In the genomic region with DNA sequence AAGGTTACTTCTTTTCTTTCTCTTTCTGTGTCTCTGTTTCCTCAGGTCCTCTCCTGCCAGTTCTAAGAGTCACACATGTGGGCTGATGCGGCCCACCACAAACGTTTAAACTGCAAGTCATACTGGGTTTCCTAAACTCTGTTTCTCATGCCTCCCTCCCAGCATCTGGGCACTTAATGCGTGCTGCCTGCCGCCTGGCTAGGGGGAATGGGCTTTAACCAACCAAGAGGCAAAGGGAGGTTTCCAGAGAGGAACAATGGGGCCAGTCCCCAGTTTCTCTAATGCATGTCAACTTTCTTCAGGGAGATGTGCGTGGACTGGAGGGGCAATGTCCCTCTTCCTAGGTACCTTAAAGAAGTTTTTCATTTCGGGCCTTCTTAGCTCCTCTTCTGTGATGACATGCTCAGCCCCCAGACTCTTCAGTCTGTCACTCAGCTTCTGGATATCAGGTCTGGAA, we compare ENCODE assay signal across 18 cellular contexts. TPM values are rescaled to one million over a fixed set of nuclear protein-coding genes. Genes with fewer than 3 reads are reported as not detected.
DNase-seq lines count a peak whose midpoint lies in the region; ATAC-seq, FAIRE-seq and TF ChIP-seq lines count a peak whose summit lies in the region.
"Had no signal": no experiment of that assay in that cellular context is flagged by ENCODE, and none has a peak within 500 bp of the region (broad histone marks: within the 10 kb centered on the region; RNA-seq: fewer than 3 reads in every experiment).

No MANE protein-coding gene starts in this region.

- H3K23ac ChIP-seq in IMR-90 (ENCODE audit: low read depth, low read length) (peak overlapping the region; percentile 45), trophoblast cell (ENCODE audit: low read length) (no peak overlapping the region)

- no peak for ATAC-seq in IMR-90 (ENCODE audit: low read depth)
- ATAC-seq in K562: no peak
- ATAC-seq: HepG2, mucosa of descending colon had no signal

- intact Hi-C loops in IMR-90 (cut with micrococcal nuclease): loop anchor here (1.0 to 5.0 kb wide), 3 partner anchors 77 to 417 kb away; no protein-coding TSS in a partner anchor
- intact Hi-C loops in K562 (cut with micrococcal nuclease): loop anchor here (1.0 to 5.0 kb wide), 6 partner anchors 20 to 554 kb away; partner anchors contain the start of genes RNU11 and SRSF4
- intact Hi-C loops in prostate gland (cut with DNase I): loop anchor here (2.0 to 5.0 kb wide), 4 partner anchors 79 to 419 kb away; partner anchors contain the start of gene TMEM200B
- intact Hi-C loops in testis (cut with DNase I; ENCODE audit: low total_unique reads): no loop called here

- TF ChIP-seq CTCF in C4-2B (conservative IDR thresholded peaks at IDR 0.05) (no peak), IMR-90 (conservative IDR thresholded peaks at IDR 0.05; ENCODE audit: low read depth, low read length) (no peak), K562 (IDR thresholded peaks at IDR 0.05 in 2 of 3, conservative IDR thresholded peaks at IDR 0.05 in 1 of 3; ENCODE audit: insufficient read depth in 2 of 3, low read depth in 1 of 3, low read length in 3 of 3) (no peak), prostate gland (IDR thresholded peaks at IDR 0.05) (no peak), testis (IDR thresholded peaks at IDR 0.05) (no peak)

- peak overlapping the region; percentile 90 for H2BK12ac ChIP-seq in trophoblast cell (ENCODE audit: low read length)

- H2AK5ac ChIP-seq in IMR-90 (ENCODE audit: low read depth, low read length): peak overlapping the region; percentile 90
- H2AK5ac ChIP-seq in trophoblast cell (ENCODE audit: low read length): peak overlapping the region; percentile 64

- no peak overlapping the region for H3K4me3 ChIP-seq in IMR-90 (ENCODE audit: insufficient read depth, low read depth, low read length)
- no peak overlapping the region for H3K4me3 ChIP-seq in K562
- H3K4me3 ChIP-seq in trophoblast cell (ENCODE audit: low read depth, low read length): no peak overlapping the region
- H3K4me3 ChIP-seq in prostate gland: no peak overlapping the region
- no peak overlapping the region for H3K4me3 ChIP-seq in testis
- H3K4me3 ChIP-seq: mucosa of descending colon, Peyer's patch had no signal

- H2BK120ac ChIP-seq in IMR-90 (ENCODE audit: low read depth, low read length) (peak overlapping the region; percentile 83), trophoblast cell (ENCODE audit: insufficient read depth, low read length, poor library complexity) (peak overlapping the region; percentile 82)

- CTCF ChIA-PET in IMR-90 (lab: Yijun Ruan, JAX) (interaction anchor here (1.1 to 3.3 kb wide), 5 partner anchors 160 to 324 kb away, joined by 3 to 28 read pairs (median 8); no protein-coding TSS in a partner anchor), K562 (lab: Yijun Ruan, JAX; ENCODE audit: low intra/inter-chr PET ratio) (interaction anchor here (1.1 to 3.8 kb wide), 3 partner anchors 20 to 417 kb away, joined by 4 to 35 read pairs (median 9); partner anchors contain the start of gene SRSF4)

- H4K8ac ChIP-seq in IMR-90 (ENCODE audit: low read depth in 2 of 2, low read length in 2 of 2) (peak overlapping the region; percentile 73 to 88; a peak in 2 of 4 replicates), trophoblast cell (ENCODE audit: low read depth, low read length) (peak overlapping the region; percentile 49)

- BruUV-seq in IMR-90 (replicated peaks; lab: Mats Ljungman, UMichigan) (no TSS peak), K562 (replicated peaks; lab: Mats Ljungman, UMichigan) (no TSS peak)

- no peak for TF ChIP-seq EP300 in K562 (IDR thresholded peaks at IDR 0.05; ENCODE audit: low read length)

- H4K5ac ChIP-seq in IMR-90 (ENCODE audit: low read depth, low read length): peak overlapping the region; percentile 42

- peak overlapping the region; percentile 83 for H4K91ac ChIP-seq in IMR-90 (ENCODE audit: insufficient read depth, low read depth, low read length)
- peak overlapping the region; percentile 86 for H4K91ac ChIP-seq in trophoblast cell (ENCODE audit: low read depth, low read length)

- H2AFZ ChIP-seq in IMR-90 (replicated peaks; ENCODE audit: low read length, poor library complexity) (peak overlapping the region; percentile 73), K562 (ENCODE audit: low read depth, low read length) (no peak overlapping the region), trophoblast cell (ENCODE audit: insufficient read depth, low read length, poor library complexity) (no peak overlapping the region)

- H3K36me3 ChIP-seq in IMR-90 (ENCODE audit: control insufficient read depth, insufficient read depth, low read length) (peaks cover 12% of the 10 kb centered on the region), K562 (ENCODE audit: control insufficient read depth, insufficient read depth, low read length) (peaks cover 90% of the 10 kb centered on the region), trophoblast cell (ENCODE audit: control insufficient read depth in 1 of 2, insufficient read depth in 2 of 2, low read length in 2 of 2) (peaks cover 10 to 20% of the 10 kb centered on the region in 2 experiments), prostate gland (peaks cover 0 to 7% of the 10 kb centered on the region in 2 donors), testis (ENCODE audit: low read depth, missing control alignments) (no peaks in the 10 kb centered on the region)

- no peaks in the 10 kb centered on the region for H3K9me3 ChIP-seq in IMR-90 (ENCODE audit: control insufficient read depth, insufficient read depth, low read length)
- H3K9me3 ChIP-seq in K562 (replicated peaks; ENCODE audit: control insufficient read depth, insufficient read depth, low read depth, low read length): no peaks in the 10 kb centered on the region
- no peaks in the 10 kb centered on the region for H3K9me3 ChIP-seq in trophoblast cell (ENCODE audit: insufficient read depth, low read depth, low read length)
- H3K9me3 ChIP-seq in prostate gland: no peaks in the 10 kb centered on the region
- no peaks in the 10 kb centered on the region for H3K9me3 ChIP-seq in testis
- H3K9me3 ChIP-seq: mucosa of descending colon, Peyer's patch had no signal

- peak overlapping the region; percentile 81; the same call in 2 of the 3 replicates for H2BK15ac ChIP-seq in IMR-90 (ENCODE audit: low read depth, low read length)

- H4K12ac ChIP-seq in trophoblast cell (ENCODE audit: low read depth, low read length): no peak overlapping the region

- H2BK20ac ChIP-seq in IMR-90 (ENCODE audit: low read depth, low read length): peak overlapping the region; percentile 86

- POLR2A ChIA-PET in IMR-90 (lab: Charles Lee; ENCODE audit: unreplicated experiment) (no interaction called here), K562 (lab: Yijun Ruan, JAX) (interaction anchor here (0.7 to 2.7 kb wide), 6 partner anchors 19 to 553 kb away, joined by 3 to 21 read pairs (median 5); partner anchors contain the start of genes RNU11 and SRSF4)

- TF ChIP-seq RAD21 in IMR-90 (IDR thresholded peaks at IDR 0.05; ENCODE audit: low read length) (no peak), K562 (CRISPR knock-in tag; conservative IDR thresholded peaks at IDR 0.05 in 1 of 2, IDR thresholded peaks at IDR 0.05 in 1 of 2) (no peak)

- H3K4me2 ChIP-seq in IMR-90 (ENCODE audit: low read depth, low read length) (no peak overlapping the region), K562 (ENCODE audit: insufficient read depth, low read length) (no peak overlapping the region), trophoblast cell (ENCODE audit: low read length) (no peak overlapping the region)

- H3K4me1 ChIP-seq in IMR-90 (ENCODE audit: control insufficient read depth, insufficient read depth, low read length) (peaks cover 23% of the 10 kb centered on the region), K562 (replicated peaks in 1 of 2; ENCODE audit: control insufficient read depth in 2 of 2, insufficient read depth in 2 of 2, low read length in 2 of 2) (peaks cover 20 to 21% of the 10 kb centered on the region in 2 experiments), trophoblast cell (ENCODE audit: control insufficient read depth in 1 of 2, insufficient read depth in 2 of 2, low read length in 2 of 2) (peaks cover 18% of the 10 kb centered on the region in 2 experiments), prostate gland (replicated peaks) (no peaks in the 10 kb centered on the region), testis (no peaks in the 10 kb centered on the region)

- 100% methylated on average over 2 of the region's 6 CpGs; no CpG with 5 or more reads in 1 of the 2 experiments for WGBS in IMR-90 (ENCODE audit: extremely low coverage in 2 of 2, insufficient read length in 1 of 2), 2 experiments
- WGBS in K562 (ENCODE audit: insufficient coverage, low coverage, missing lambda C conversion rate): 86% methylated on average over 6 of the region's 6 CpGs
- WGBS in trophoblast cell (ENCODE audit: extremely low coverage, insufficient coverage, insufficient read length): no CpG with 5 or more reads among the region's 6 CpGs
- 87% methylated on average over 6 of the region's 6 CpGs for WGBS in prostate gland
- 91 to 95% methylated on average over 6 of the region's 6 CpGs for WGBS in testis, 2 donors

- FAIRE-seq in K562 (lab: Jason Lieb, UNC): no peak
- FAIRE-seq: GM18507, HepG2 had no signal

- H2BK5ac ChIP-seq in IMR-90 (ENCODE audit: low read depth, low read length, poor library complexity, severe bottlenecking): peak overlapping the region; percentile 76
- H2BK5ac ChIP-seq in trophoblast cell (ENCODE audit: low read depth, low read length, poor library complexity): peak overlapping the region; percentile 62

- H3K27me3 ChIP-seq in IMR-90 (ENCODE audit: control insufficient read depth, insufficient read depth, low read length) (no peaks in the 10 kb centered on the region), K562 (ENCODE audit: control insufficient read depth in 2 of 2, insufficient read depth in 2 of 2, low read length in 2 of 2) (no peaks in the 10 kb centered on the region), trophoblast cell (ENCODE audit: insufficient read depth, low read length) (no peaks in the 10 kb centered on the region), prostate gland (replicated peaks; ENCODE audit: insufficient read depth) (no peaks in the 10 kb centered on the region), testis (no peaks in the 10 kb centered on the region)
- H3K27me3 ChIP-seq: Peyer's patch had no signal

- DNase-seq in IMR-90 (no peak), K562 (ENCODE audit: extremely low read depth in 1 of 4, low spot score in 3 of 4) (no peak), trophoblast cell (no peak), prostate gland (ENCODE audit: low spot score) (no peak), testis (no peak), DMS79 treated with DMSO at 0.1 percent for 48 hours (lab: John Stamatoyannopoulos, UW) (no peak)
- no peak for DNase-seq in stimulated activated CD4-positive, alpha-beta T cell treated with anti-CD3 and anti-CD28 coated beads, Interleukin-4, amount 100 ng/mL, for 4 hours
- DNase-seq: cortex of kidney; HCEC 1CT; mucosa of descending colon; NCI-H1436; Peyer's patch; stimulated activated CD4-positive, alpha-beta T cell treated with anti-CD3 and anti-CD28 coated beads, Interleukin-4, amount 100 ng/mL, for 1 hour; stimulated activated naive CD4-positive, alpha-beta T cell treated with Interleukin-2 at 50 U/mL for 16 hours; T1000 had no signal

- H3K56ac ChIP-seq in IMR-90 (ENCODE audit: extremely low read depth, insufficient read depth, low read length): no peak overlapping the region; the same call in 1 of the 2 replicates

- TF ChIP-seq POLR2A in IMR-90 (IDR thresholded peaks at IDR 0.05; ENCODE audit: low read depth, low read length): no peak
- TF ChIP-seq POLR2A in K562 (conservative IDR thresholded peaks at IDR 0.05): no peak
- no peak for TF ChIP-seq POLR2A in prostate gland (IDR thresholded peaks at IDR 0.05)
- TF ChIP-seq POLR2A in testis (IDR thresholded peaks at IDR 0.05): no peak

- H3K79me1 ChIP-seq in IMR-90 (ENCODE audit: low read depth in 1 of 2, low read length in 2 of 2) (peaks cover 0 to 20% of the 10 kb centered on the region in 2 experiments; a peak in 2 of 4 replicates), trophoblast cell (ENCODE audit: low read length) (peaks cover 10% of the 10 kb centered on the region)

- H3K27ac ChIP-seq in C4-2B (peak overlapping the region; percentile 37; the same call in 1 of the 2 replicates), IMR-90 (ENCODE audit: insufficient read depth, low read length) (peak overlapping the region; percentile 85), K562 (ENCODE audit: extremely low read depth, low read depth, low read length) (peak overlapping the region; percentile 78; the same call in 2 of the 3 replicates), trophoblast cell (ENCODE audit: low read depth, low read length) (peak overlapping the region; percentile 83), prostate gland (peak overlapping the region in 1 of 2 donors; percentile 75), testis (no peak overlapping the region)

- H4K20me1 ChIP-seq in IMR-90 (ENCODE audit: insufficient read depth, low read length): peaks cover 6% of the 10 kb centered on the region
- no peaks in the 10 kb centered on the region for H4K20me1 ChIP-seq in K562 (replicated peaks; ENCODE audit: control insufficient read depth, insufficient read depth, low read length)

- peak overlapping the region; percentile 90 for H3K4ac ChIP-seq in IMR-90 (ENCODE audit: low read depth, low read length)
- peak overlapping the region; percentile 52 for H3K4ac ChIP-seq in trophoblast cell (ENCODE audit: low read depth, low read length)

- peak overlapping the region; percentile 72 for H3K18ac ChIP-seq in IMR-90 (ENCODE audit: low read depth, low read length)
- peak overlapping the region; percentile 15 for H3K18ac ChIP-seq in trophoblast cell (ENCODE audit: low read length)

- peaks cover 24% of the 10 kb centered on the region for H3K9me1 ChIP-seq in IMR-90 (ENCODE audit: insufficient read depth, low read length)
- no peaks in the 10 kb centered on the region for H3K9me1 ChIP-seq in K562 (ENCODE audit: control insufficient read depth, insufficient read depth, low read length)

- in situ Hi-C loops in IMR-90 (cut with MboI; ENCODE audit: low sequenced_read_pairs) (loop anchor here (10.0 kb wide), 1 partner anchor 417 kb away; no protein-coding TSS in a partner anchor), K562 (cut with MboI) (loop anchor here (5.0 kb wide), 1 partner anchor 164 kb away; no protein-coding TSS in a partner anchor)

- 0 out of 2 replicates have a peak overlapping the region, but pooled peaks have one; percentile 0 for H3K9ac ChIP-seq in IMR-90 (ENCODE audit: low read depth, low read length)
- H3K9ac ChIP-seq in K562 (ENCODE audit: insufficient read depth in 1 of 2, low read depth in 2 of 2, low read length in 2 of 2): peak overlapping the region; percentile 55 to 57; a peak in 2 of 4 replicates
- no peak overlapping the region for H3K9ac ChIP-seq in trophoblast cell (ENCODE audit: low read length)

- H2AK9ac ChIP-seq in IMR-90 (replicated peaks; ENCODE audit: low read depth, low read length, poor library complexity): peak overlapping the region; percentile 67

- peak overlapping the region; percentile 86 for H3K14ac ChIP-seq in IMR-90 (replicated peaks; ENCODE audit: low read depth, low read length)
- H3K14ac ChIP-seq in trophoblast cell (ENCODE audit: low read length): peak overlapping the region; percentile 75

- dilution Hi-C loops in IMR-90 (cut with HindIII; ENCODE audit: low sequenced_read_pairs, unreplicated experiment): no loop called here

- H3K79me2 ChIP-seq in K562 (ENCODE audit: control insufficient read depth, insufficient read depth, low read length): no peaks in the 10 kb centered on the region
- peaks cover 3% of the 10 kb centered on the region for H3K79me2 ChIP-seq in trophoblast cell (ENCODE audit: control insufficient read depth, insufficient read depth, low read length, poor library complexity)

RNA-seq across cellular contexts. Expression of gene SRSF4, which starts 19.9 kb away (rescaled TPM):
- total RNA-seq in IMR-90 (2012; rRNA removed): 20.8 and 38.6 TPM in 2 replicates
- polyA plus RNA-seq in IMR-90 (2012; rRNA removed): 37.8 and 48.5 TPM in 2 replicates
- polyA plus RNA-seq in IMR-90 (2012; cell fraction: cytosol; rRNA removed): 20.4 and 21.2 TPM in 2 replicates
- polyA plus RNA-seq in IMR-90 (2012; cell fraction: nucleus; rRNA removed; ENCODE audit: low replicate concordance): 75.0 and 295 TPM in 2 replicates
- total RNA-seq in K562 (2011; cell fraction: chromatin; rRNA removed; ENCODE audit: low replicate concordance): 110 and 300 TPM in 2 replicates
- total RNA-seq in K562 (2011; cell fraction: nucleolus; rRNA removed): 71.2 and 83.3 TPM in 2 replicates
- total RNA-seq in K562 (2011; cell fraction: nucleoplasm; rRNA removed): 149 and 200 TPM in 2 replicates
- total RNA-seq in K562 (2014; rRNA removed): 75.6 and 77.7 TPM in 2 replicates
- 68.4 and 70.8 TPM in 2 replicates for total RNA-seq in K562 (2014; rRNA removed; fragmentation: Illumina TruSeq; extraction: Trizol)
- 84.2 and 91.4 TPM in 2 replicates for total RNA-seq in K562 (2015; rRNA removed; fragmentation: Illumina TruSeq; extraction: Trizol)
- 93.1 and 93.2 TPM in 2 replicates for total RNA-seq in K562 (2021)
- polyA plus RNA-seq in K562 (2011; rRNA removed): 69.6 and 82.0 TPM in 2 replicates
- 37.1 and 75.0 TPM in 2 replicates for polyA plus RNA-seq in K562 (2011; cell fraction: cytosol; rRNA removed)
- 90.7 and 117 TPM in 2 replicates for polyA plus RNA-seq in K562 (2011; cell fraction: nucleus; rRNA removed)
- polyA plus RNA-seq in K562 (2012): 67.1 and 100 TPM in 2 replicates
- 116 and 132 TPM in 2 replicates for polyA plus RNA-seq in K562 (2014; fragmentation: Illumina TruSeq; extraction: Trizol)
- 10 to 100 TPM; 15.9 to 18.4 TPM for polyA plus RNA-seq in K562 (2014; fragmentation: Nextera tagmentation; extraction: Ambion mirVana)
- 119 and 128 TPM in 2 replicates for polyA plus RNA-seq in K562 (2014; rRNA removed)
- polyA minus RNA-seq in K562 (2011; rRNA and poly(A)+ RNA removed): 82.9 and 102 TPM in 2 replicates
- polyA minus RNA-seq in K562 (2011; cell fraction: cytosol; rRNA and poly(A)+ RNA removed): 30.6 and 39.6 TPM in 2 replicates
- polyA minus RNA-seq in K562 (2011; cell fraction: nucleus; rRNA and poly(A)+ RNA removed): 32.4 and 56.8 TPM in 2 replicates
- 84.2 and 87.4 TPM in 2 replicates for polyA plus RNA-seq in trophoblast cell (2013)
- 10 to 100 TPM; 55.2 to 65.7 TPM for total RNA-seq in prostate gland
- 10 to 100 TPM; 77.1 to 81.7 TPM for total RNA-seq in testis
- polyA plus RNA-seq in testis (ENCODE audit: insufficient read depth, low read depth, low replicate concordance): 63.2 TPM

RNA-seq across cellular contexts. Expression of gene MECR, which starts 29.1 kb away (rescaled TPM):
- total RNA-seq in IMR-90 (2012; rRNA removed) (19.2 and 20.3 TPM in 2 replicates), K562 (2014; rRNA removed) (42.9 and 48.1 TPM in 2 replicates), K562 (2014; rRNA removed; fragmentation: Illumina TruSeq; extraction: Trizol) (29.2 and 35.9 TPM in 2 replicates), K562 (2015; rRNA removed; fragmentation: Illumina TruSeq; extraction: Trizol) (27.5 and 30.4 TPM in 2 replicates), K562 (2021) (48.8 and 51.2 TPM in 2 replicates), prostate gland (10 to 100 TPM; 17.7 to 49.3 TPM), testis (10 to 100 TPM; 37.3 to 38.9 TPM)
- polyA plus RNA-seq in IMR-90 (2012; rRNA removed) (24.8 and 38.1 TPM in 2 replicates), K562 (2011; rRNA removed) (43.7 and 57.2 TPM in 2 replicates), K562 (2014; fragmentation: Illumina TruSeq; extraction: Trizol) (52.8 and 58.3 TPM in 2 replicates), K562 (2014; fragmentation: Nextera tagmentation; extraction: Ambion mirVana) (10 to 100 TPM; 10.4 to 18.0 TPM), K562 (2014; rRNA removed) (58.6 and 61.2 TPM in 2 replicates), testis (ENCODE audit: insufficient read depth, low read depth, low replicate concordance) (33.7 TPM)
- polyA plus RNA-seq in IMR-90 (2012; cell fraction: cytosol; rRNA removed): 15.9 and 19.6 TPM in 2 replicates
- polyA plus RNA-seq in IMR-90 (2012; cell fraction: nucleus; rRNA removed; ENCODE audit: low replicate concordance): 25.0 and 29.9 TPM in 2 replicates
- 106 and 162 TPM in 2 replicates for total RNA-seq in K562 (2011; cell fraction: chromatin; rRNA removed; ENCODE audit: low replicate concordance)
- 106 and 111 TPM in 2 replicates for total RNA-seq in K562 (2011; cell fraction: nucleolus; rRNA removed)
- 98.9 and 104 TPM in 2 replicates for total RNA-seq in K562 (2011; cell fraction: nucleoplasm; rRNA removed)
- 46.1 and 47.4 TPM in 2 replicates for polyA plus RNA-seq in K562 (2011; cell fraction: cytosol; rRNA removed)
- 51.0 and 58.5 TPM in 2 replicates for polyA plus RNA-seq in K562 (2011; cell fraction: nucleus; rRNA removed)
- 39.0 and 47.8 TPM in 2 replicates for polyA plus RNA-seq in K562 (2012)
- 44.6 and 48.9 TPM in 2 replicates for polyA minus RNA-seq in K562 (2011; rRNA and poly(A)+ RNA removed)
- polyA minus RNA-seq in K562 (2011; cell fraction: cytosol; rRNA and poly(A)+ RNA removed): 25.6 and 31.0 TPM in 2 replicates
- 33.3 and 39.5 TPM in 2 replicates for polyA minus RNA-seq in K562 (2011; cell fraction: nucleus; rRNA and poly(A)+ RNA removed)
- 17.6 and 18.9 TPM in 2 replicates for polyA plus RNA-seq in trophoblast cell (2013)

RNA-seq across cellular contexts. Expression of gene PTPRU, which starts 34.7 kb away (rescaled TPM):
- total RNA-seq in IMR-90 (2012; rRNA removed) (5.0 and 7.0 TPM in 2 replicates), K562 (2014; rRNA removed) (2.9 and 4.3 TPM in 2 replicates), K562 (2014; rRNA removed; fragmentation: Illumina TruSeq; extraction: Trizol) (0.22 and 0.44 TPM in 2 replicates), K562 (2015; rRNA removed; fragmentation: Illumina TruSeq; extraction: Trizol) (0.64 and 1.0 TPM in 2 replicates), K562 (2021) (2.7 and 3.1 TPM in 2 replicates), prostate gland (10 to 100 TPM; 49.9 to 60.5 TPM), testis (10 to 100 TPM; 21.7 to 39.1 TPM)
- polyA plus RNA-seq in IMR-90 (2012; rRNA removed) (10.7 and 10.8 TPM in 2 replicates), K562 (2011; rRNA removed) (0.92 and 4.0 TPM in 2 replicates), K562 (2014; fragmentation: Illumina TruSeq; extraction: Trizol) (1.3 and 1.7 TPM in 2 replicates), K562 (2014; fragmentation: Nextera tagmentation; extraction: Ambion mirVana) (under 1 TPM; 0.01 to 0.03 TPM), K562 (2014; rRNA removed) (1.5 and 2.5 TPM in 2 replicates), testis (ENCODE audit: insufficient read depth, low read depth, low replicate concordance) (13.3 TPM)
- polyA plus RNA-seq in IMR-90 (2012; cell fraction: cytosol; rRNA removed): 12.3 and 16.6 TPM in 2 replicates
- 18.5 and 56.4 TPM in 2 replicates for polyA plus RNA-seq in IMR-90 (2012; cell fraction: nucleus; rRNA removed; ENCODE audit: low replicate concordance)
- 4.9 and 9.4 TPM in 2 replicates for total RNA-seq in K562 (2011; cell fraction: chromatin; rRNA removed; ENCODE audit: low replicate concordance)
- total RNA-seq in K562 (2011; cell fraction: nucleolus; rRNA removed): 10.3 and 12.5 TPM in 2 replicates
- total RNA-seq in K562 (2011; cell fraction: nucleoplasm; rRNA removed): 6.5 and 6.9 TPM in 2 replicates
- 2.5 and 3.9 TPM in 2 replicates for polyA plus RNA-seq in K562 (2011; cell fraction: cytosol; rRNA removed)
- 6.1 and 10.5 TPM in 2 replicates for polyA plus RNA-seq in K562 (2011; cell fraction: nucleus; rRNA removed)
- polyA plus RNA-seq in K562 (2012): 2.2 and 4.7 TPM in 2 replicates
- 0.91 and 2.5 TPM in 2 replicates for polyA minus RNA-seq in K562 (2011; rRNA and poly(A)+ RNA removed)
- polyA minus RNA-seq in K562 (2011; cell fraction: cytosol; rRNA and poly(A)+ RNA removed): 1.7 and 6.4 TPM in 2 replicates
- polyA minus RNA-seq in K562 (2011; cell fraction: nucleus; rRNA and poly(A)+ RNA removed): 3.6 and 6.8 TPM in 2 replicates
- 33.5 and 35.1 TPM in 2 replicates for polyA plus RNA-seq in trophoblast cell (2013)

Comparison
In these comparisons a context has a peak if more than half of its experiments do, and no peak if none do; other contexts are left out.
1. H3K27ac ChIP-seq: peak in C4-2B (single experiment), IMR-90 (single experiment), K562 (single experiment) and trophoblast cell (single experiment); none in testis (0 of 2).